ENCODE assay signal across 23 cellular contexts in genomic region chr16:87266846-87267245, GRCh38.
"Had no signal": no experiment of that assay in that cellular context is flagged by ENCODE, and none has a peak within 500 bp of the region (broad histone marks: within the 10 kb centered on the region; RNA-seq: fewer than 3 reads in every experiment).

No MANE protein-coding gene starts in this region.

- ATAC-seq: activated naive CD4-positive, alpha-beta T cell treated with anti-CD3 and anti-CD28 coated beads, Interleukin-2, amount 50 U/mL, for 72 hours; activated T-cell treated with anti-CD3 and anti-CD28 coated beads, Interleukin-2, amount 50 U/mL, for 4 hours; gastrocnemius medialis; lower lobe of right lung; natural killer cell; stimulated activated naive CD8-positive, alpha-beta T cell treated with anti-CD3 and anti-CD28 coated beads, Interleukin-15, Interleukin-2, amounts not matched to agents 100 U/mL and 50 U/mL, for 24 hours; WTC11 had no signal

- FAIRE-seq: endometrium had no signal

- DNase-seq: activated CD4-positive, alpha-beta memory T cell treated with anti-CD3 and anti-CD28 coated beads, Interleukin-2, amount 10 ng/mL, durations not matched to agents 7 days and 5 days; activated CD4-positive, alpha-beta T cell treated with anti-CD3 and anti-CD28 coated beads for 1 hour; activated CD4-positive, alpha-beta T cell treated with anti-CD3 and anti-CD28 coated beads, Interleukin-2, amount 10 ng/mL, durations not matched to agents 7 days and 5 days; activated naive CD4-positive, alpha-beta T cell; activated T-cell treated with anti-CD3 and anti-CD28 coated beads, Interleukin-2, amount 50 U/mL, for 4 hours; anterior cingulate cortex; cerebellar nuclear complex; colonic mucosa; effector CD8-positive, alpha-beta T cell; gastrocnemius medialis; glutamatergic neuron; hippocampal formation; lower lobe of right lung; mesenchymal stem cell; natural killer cell; right cardiac atrium; stimulated activated CD4-positive, alpha-beta T cell treated with anti-CD3 and anti-CD28 coated beads, Interleukin-2, amount 100 ng/mL, for 48 hours; stimulated activated naive CD8-positive, alpha-beta T cell treated with anti-CD3 and anti-CD28 coated beads, Interleukin-15, Interleukin-2, amounts not matched to agents 100 U/mL and 50 U/mL, for 24 hours; uterus had no signal

- H3K4me3 ChIP-seq: colonic mucosa, gastrocnemius medialis, lower lobe of right lung, thoracic aorta, uterus had no signal
